Comparison of ENCODE assay signal across 1 cellular context in the genomic region with DNA sequence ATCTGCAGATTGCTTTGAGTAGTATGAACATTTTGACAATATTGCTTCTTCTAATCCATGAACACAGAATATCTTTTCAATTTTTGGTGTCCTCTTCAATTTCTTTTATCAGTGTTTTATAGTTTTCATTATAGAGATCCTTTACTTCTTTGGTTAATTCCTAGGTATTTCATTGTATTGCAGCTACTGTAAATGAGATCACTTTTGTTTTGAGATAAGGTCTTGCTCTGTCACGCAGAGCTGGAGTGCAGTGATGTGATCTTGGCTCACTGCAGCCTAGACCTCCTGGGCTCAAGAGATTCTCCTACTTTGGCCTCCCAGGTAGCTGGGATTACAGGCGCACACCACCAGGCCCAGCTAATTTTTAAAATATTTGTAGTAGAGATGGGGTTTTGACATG.
TF ChIP-seq lines count a peak whose summit lies in the region.

No MANE protein-coding gene starts in this region.

TF ChIP-seq in K562, 482 proteins besides CTCF, POLR2A, EP300 and RAD21 (continued from another document and continues in another):
- TF ChIP-seq, protein P1, sequence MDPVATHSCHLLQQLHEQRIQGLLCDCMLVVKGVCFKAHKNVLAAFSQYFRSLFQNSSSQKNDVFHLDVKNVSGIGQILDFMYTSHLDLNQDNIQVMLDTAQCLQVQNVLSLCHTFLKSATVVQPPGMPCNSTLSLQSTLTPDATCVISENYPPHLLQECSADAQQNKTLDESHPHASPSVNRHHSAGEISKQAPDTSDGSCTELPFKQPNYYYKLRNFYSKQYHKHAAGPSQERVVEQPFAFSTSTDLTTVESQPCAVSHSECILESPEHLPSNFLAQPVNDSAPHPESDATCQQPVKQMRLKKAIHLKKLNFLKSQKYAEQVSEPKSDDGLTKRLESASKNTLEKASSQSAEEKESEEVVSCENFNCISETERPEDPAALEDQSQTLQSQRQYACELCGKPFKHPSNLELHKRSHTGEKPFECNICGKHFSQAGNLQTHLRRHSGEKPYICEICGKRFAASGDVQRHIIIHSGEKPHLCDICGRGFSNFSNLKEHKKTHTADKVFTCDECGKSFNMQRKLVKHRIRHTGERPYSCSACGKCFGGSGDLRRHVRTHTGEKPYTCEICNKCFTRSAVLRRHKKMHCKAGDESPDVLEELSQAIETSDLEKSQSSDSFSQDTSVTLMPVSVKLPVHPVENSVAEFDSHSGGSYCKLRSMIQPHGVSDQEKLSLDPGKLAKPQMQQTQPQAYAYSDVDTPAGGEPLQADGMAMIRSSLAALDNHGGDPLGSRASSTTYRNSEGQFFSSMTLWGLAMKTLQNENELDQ (CRISPR knock-in tag; IDR thresholded peaks at IDR 0.05; ENCODE audit: borderline replicate concordance) = no peak
- TF ChIP-seq NFATC3 (IDR thresholded peaks at IDR 0.05) (no peak), ZNF695 (CRISPR knock-in tag; IDR thresholded peaks at IDR 0.05) (no peak), NFE2L1 (tag; IDR thresholded peaks at IDR 0.05; ENCODE audit: borderline replicate concordance, low read depth) (no peak), NONO (IDR thresholded peaks at IDR 0.05; ENCODE audit: low read depth in 2 of 2, low read length in 1 of 2) (no peak), IFI16 (CRISPR knock-in tag; IDR thresholded peaks at IDR 0.05) (no peak), TAF7 (tag; IDR thresholded peaks at IDR 0.05) (no peak), POLR3G (IDR thresholded peaks at IDR 0.05; ENCODE audit: extremely low read depth, insufficient read length, insufficient replicate concordance) (no peak), MAFF (IDR thresholded peaks at IDR 0.05; ENCODE audit: low read length) (peak; percentile 19; the same call in 1 of the 2 replicates), GTF2E2 (tag; IDR thresholded peaks at IDR 0.05) (no peak), ZKSCAN8 (CRISPR knock-in tag; IDR thresholded peaks at IDR 0.05) (no peak), KAT7 (CRISPR knock-in tag; IDR thresholded peaks at IDR 0.05; ENCODE audit: borderline replicate concordance) (no peak), RNF2 (IDR thresholded peaks at IDR 0.05) (no peak), MIER1 (IDR thresholded peaks at IDR 0.05; ENCODE audit: low read depth) (no peak), ZNF780A (CRISPR knock-in tag; IDR thresholded peaks at IDR 0.05) (no peak), FOXP1 (CRISPR knock-in tag; IDR thresholded peaks at IDR 0.05) (no peak), FOSL1 (tag; conservative IDR thresholded peaks at IDR 0.05) (peak; percentile 28; the same call in 1 of the 2 replicates)
- TF ChIP-seq, protein P2, sequence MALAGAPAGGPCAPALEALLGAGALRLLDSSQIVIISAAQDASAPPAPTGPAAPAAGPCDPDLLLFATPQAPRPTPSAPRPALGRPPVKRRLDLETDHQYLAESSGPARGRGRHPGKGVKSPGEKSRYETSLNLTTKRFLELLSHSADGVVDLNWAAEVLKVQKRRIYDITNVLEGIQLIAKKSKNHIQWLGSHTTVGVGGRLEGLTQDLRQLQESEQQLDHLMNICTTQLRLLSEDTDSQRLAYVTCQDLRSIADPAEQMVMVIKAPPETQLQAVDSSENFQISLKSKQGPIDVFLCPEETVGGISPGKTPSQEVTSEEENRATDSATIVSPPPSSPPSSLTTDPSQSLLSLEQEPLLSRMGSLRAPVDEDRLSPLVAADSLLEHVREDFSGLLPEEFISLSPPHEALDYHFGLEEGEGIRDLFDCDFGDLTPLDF (CRISPR knock-in tag; IDR thresholded peaks at IDR 0.05) = no peak
- TF ChIP-seq, protein P3, sequence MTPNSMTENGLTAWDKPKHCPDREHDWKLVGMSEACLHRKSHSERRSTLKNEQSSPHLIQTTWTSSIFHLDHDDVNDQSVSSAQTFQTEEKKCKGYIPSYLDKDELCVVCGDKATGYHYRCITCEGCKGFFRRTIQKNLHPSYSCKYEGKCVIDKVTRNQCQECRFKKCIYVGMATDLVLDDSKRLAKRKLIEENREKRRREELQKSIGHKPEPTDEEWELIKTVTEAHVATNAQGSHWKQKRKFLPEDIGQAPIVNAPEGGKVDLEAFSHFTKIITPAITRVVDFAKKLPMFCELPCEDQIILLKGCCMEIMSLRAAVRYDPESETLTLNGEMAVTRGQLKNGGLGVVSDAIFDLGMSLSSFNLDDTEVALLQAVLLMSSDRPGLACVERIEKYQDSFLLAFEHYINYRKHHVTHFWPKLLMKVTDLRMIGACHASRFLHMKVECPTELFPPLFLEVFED (CRISPR knock-in tag; conservative IDR thresholded peaks at IDR 0.05) = no peak
- TF ChIP-seq, protein P4, sequence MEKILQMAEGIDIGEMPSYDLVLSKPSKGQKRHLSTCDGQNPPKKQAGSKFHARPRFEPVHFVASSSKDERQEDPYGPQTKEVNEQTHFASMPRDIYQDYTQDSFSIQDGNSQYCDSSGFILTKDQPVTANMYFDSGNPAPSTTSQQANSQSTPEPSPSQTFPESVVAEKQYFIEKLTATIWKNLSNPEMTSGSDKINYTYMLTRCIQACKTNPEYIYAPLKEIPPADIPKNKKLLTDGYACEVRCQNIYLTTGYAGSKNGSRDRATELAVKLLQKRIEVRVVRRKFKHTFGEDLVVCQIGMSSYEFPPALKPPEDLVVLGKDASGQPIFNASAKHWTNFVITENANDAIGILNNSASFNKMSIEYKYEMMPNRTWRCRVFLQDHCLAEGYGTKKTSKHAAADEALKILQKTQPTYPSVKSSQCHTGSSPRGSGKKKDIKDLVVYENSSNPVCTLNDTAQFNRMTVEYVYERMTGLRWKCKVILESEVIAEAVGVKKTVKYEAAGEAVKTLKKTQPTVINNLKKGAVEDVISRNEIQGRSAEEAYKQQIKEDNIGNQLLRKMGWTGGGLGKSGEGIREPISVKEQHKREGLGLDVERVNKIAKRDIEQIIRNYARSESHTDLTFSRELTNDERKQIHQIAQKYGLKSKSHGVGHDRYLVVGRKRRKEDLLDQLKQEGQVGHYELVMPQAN (IDR thresholded peaks at IDR 0.05; ENCODE audit: borderline replicate concordance) = no peak
- TF ChIP-seq, protein P5, sequence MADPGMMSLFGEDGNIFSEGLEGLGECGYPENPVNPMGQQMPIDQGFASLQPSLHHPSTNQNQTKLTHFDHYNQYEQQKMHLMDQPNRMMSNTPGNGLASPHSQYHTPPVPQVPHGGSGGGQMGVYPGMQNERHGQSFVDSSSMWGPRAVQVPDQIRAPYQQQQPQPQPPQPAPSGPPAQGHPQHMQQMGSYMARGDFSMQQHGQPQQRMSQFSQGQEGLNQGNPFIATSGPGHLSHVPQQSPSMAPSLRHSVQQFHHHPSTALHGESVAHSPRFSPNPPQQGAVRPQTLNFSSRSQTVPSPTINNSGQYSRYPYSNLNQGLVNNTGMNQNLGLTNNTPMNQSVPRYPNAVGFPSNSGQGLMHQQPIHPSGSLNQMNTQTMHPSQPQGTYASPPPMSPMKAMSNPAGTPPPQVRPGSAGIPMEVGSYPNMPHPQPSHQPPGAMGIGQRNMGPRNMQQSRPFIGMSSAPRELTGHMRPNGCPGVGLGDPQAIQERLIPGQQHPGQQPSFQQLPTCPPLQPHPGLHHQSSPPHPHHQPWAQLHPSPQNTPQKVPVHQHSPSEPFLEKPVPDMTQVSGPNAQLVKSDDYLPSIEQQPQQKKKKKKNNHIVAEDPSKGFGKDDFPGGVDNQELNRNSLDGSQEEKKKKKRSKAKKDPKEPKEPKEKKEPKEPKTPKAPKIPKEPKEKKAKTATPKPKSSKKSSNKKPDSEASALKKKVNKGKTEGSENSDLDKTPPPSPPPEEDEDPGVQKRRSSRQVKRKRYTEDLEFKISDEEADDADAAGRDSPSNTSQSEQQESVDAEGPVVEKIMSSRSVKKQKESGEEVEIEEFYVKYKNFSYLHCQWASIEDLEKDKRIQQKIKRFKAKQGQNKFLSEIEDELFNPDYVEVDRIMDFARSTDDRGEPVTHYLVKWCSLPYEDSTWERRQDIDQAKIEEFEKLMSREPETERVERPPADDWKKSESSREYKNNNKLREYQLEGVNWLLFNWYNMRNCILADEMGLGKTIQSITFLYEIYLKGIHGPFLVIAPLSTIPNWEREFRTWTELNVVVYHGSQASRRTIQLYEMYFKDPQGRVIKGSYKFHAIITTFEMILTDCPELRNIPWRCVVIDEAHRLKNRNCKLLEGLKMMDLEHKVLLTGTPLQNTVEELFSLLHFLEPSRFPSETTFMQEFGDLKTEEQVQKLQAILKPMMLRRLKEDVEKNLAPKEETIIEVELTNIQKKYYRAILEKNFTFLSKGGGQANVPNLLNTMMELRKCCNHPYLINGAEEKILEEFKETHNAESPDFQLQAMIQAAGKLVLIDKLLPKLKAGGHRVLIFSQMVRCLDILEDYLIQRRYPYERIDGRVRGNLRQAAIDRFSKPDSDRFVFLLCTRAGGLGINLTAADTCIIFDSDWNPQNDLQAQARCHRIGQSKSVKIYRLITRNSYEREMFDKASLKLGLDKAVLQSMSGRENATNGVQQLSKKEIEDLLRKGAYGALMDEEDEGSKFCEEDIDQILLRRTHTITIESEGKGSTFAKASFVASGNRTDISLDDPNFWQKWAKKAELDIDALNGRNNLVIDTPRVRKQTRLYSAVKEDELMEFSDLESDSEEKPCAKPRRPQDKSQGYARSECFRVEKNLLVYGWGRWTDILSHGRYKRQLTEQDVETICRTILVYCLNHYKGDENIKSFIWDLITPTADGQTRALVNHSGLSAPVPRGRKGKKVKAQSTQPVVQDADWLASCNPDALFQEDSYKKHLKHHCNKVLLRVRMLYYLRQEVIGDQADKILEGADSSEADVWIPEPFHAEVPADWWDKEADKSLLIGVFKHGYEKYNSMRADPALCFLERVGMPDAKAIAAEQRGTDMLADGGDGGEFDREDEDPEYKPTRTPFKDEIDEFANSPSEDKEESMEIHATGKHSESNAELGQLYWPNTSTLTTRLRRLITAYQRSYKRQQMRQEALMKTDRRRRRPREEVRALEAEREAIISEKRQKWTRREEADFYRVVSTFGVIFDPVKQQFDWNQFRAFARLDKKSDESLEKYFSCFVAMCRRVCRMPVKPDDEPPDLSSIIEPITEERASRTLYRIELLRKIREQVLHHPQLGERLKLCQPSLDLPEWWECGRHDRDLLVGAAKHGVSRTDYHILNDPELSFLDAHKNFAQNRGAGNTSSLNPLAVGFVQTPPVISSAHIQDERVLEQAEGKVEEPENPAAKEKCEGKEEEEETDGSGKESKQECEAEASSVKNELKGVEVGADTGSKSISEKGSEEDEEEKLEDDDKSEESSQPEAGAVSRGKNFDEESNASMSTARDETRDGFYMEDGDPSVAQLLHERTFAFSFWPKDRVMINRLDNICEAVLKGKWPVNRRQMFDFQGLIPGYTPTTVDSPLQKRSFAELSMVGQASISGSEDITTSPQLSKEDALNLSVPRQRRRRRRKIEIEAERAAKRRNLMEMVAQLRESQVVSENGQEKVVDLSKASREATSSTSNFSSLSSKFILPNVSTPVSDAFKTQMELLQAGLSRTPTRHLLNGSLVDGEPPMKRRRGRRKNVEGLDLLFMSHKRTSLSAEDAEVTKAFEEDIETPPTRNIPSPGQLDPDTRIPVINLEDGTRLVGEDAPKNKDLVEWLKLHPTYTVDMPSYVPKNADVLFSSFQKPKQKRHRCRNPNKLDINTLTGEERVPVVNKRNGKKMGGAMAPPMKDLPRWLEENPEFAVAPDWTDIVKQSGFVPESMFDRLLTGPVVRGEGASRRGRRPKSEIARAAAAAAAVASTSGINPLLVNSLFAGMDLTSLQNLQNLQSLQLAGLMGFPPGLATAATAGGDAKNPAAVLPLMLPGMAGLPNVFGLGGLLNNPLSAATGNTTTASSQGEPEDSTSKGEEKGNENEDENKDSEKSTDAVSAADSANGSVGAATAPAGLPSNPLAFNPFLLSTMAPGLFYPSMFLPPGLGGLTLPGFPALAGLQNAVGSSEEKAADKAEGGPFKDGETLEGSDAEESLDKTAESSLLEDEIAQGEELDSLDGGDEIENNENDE (IDR thresholded peaks at IDR 0.05; ENCODE audit: low read depth, low read length) = no peak
- TF ChIP-seq, protein P6, sequence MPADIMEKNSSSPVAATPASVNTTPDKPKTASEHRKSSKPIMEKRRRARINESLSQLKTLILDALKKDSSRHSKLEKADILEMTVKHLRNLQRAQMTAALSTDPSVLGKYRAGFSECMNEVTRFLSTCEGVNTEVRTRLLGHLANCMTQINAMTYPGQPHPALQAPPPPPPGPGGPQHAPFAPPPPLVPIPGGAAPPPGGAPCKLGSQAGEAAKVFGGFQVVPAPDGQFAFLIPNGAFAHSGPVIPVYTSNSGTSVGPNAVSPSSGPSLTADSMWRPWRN (IDR thresholded peaks at IDR 0.05; ENCODE audit: low read depth) = no peak
- TF ChIP-seq, protein P7, sequence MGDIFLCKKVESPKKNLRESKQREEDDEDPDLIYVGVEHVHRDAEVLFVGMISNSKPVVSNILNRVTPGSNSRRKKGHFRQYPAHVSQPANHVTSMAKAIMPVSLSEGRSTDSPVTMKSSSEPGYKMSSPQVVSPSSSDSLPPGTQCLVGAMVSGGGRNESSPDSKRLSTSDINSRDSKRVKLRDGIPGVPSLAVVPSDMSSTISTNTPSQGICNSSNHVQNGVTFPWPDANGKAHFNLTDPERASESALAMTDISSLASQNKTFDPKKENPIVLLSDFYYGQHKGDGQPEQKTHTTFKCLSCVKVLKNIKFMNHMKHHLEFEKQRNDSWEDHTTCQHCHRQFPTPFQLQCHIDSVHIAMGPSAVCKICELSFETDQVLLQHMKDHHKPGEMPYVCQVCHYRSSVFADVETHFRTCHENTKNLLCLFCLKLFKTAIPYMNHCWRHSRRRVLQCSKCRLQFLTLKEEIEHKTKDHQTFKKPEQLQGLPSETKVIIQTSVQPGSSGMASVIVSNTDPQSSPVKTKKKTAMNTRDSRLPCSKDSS (IDR thresholded peaks at IDR 0.05; ENCODE audit: low read depth, partially characterized antibody) = no peak
- TF ChIP-seq, protein P8, sequence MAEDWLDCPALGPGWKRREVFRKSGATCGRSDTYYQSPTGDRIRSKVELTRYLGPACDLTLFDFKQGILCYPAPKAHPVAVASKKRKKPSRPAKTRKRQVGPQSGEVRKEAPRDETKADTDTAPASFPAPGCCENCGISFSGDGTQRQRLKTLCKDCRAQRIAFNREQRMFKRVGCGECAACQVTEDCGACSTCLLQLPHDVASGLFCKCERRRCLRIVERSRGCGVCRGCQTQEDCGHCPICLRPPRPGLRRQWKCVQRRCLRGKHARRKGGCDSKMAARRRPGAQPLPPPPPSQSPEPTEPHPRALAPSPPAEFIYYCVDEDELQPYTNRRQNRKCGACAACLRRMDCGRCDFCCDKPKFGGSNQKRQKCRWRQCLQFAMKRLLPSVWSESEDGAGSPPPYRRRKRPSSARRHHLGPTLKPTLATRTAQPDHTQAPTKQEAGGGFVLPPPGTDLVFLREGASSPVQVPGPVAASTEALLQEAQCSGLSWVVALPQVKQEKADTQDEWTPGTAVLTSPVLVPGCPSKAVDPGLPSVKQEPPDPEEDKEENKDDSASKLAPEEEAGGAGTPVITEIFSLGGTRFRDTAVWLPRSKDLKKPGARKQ (CRISPR knock-in tag; IDR thresholded peaks at IDR 0.05) = no peak
- TF ChIP-seq, protein P9, sequence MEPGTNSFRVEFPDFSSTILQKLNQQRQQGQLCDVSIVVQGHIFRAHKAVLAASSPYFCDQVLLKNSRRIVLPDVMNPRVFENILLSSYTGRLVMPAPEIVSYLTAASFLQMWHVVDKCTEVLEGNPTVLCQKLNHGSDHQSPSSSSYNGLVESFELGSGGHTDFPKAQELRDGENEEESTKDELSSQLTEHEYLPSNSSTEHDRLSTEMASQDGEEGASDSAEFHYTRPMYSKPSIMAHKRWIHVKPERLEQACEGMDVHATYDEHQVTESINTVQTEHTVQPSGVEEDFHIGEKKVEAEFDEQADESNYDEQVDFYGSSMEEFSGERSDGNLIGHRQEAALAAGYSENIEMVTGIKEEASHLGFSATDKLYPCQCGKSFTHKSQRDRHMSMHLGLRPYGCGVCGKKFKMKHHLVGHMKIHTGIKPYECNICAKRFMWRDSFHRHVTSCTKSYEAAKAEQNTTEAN (CRISPR knock-in tag; IDR thresholded peaks at IDR 0.05) = no peak
